In genomic region chr1:78617615-78618026, GRCh38 we compare ENCODE assay signal across 8 cellular contexts. TPM values are rescaled to one million over a fixed set of nuclear protein-coding genes. Genes with fewer than 3 reads are reported as not detected.
DNase-seq lines count a peak whose midpoint lies in the region; ATAC-seq and TF ChIP-seq lines count a peak whose summit lies in the region.

No MANE protein-coding gene starts in this region.

- TF ChIP-seq CTCF in RWPE1 (conservative IDR thresholded peaks at IDR 0.05; ENCODE audit: low read depth) (peak; percentile 84), gastroesophageal sphincter (IDR thresholded peaks at IDR 0.05) (peak; percentile 80 to 94 (median 89)), ovary (IDR thresholded peaks at IDR 0.05) (peak; percentile 73 to 82 (median 73))

- H3K79me2 ChIP-seq in Karpas-422 (ENCODE audit: low read length) = no peaks in the 10 kb centered on the region

- CTCF ChIA-PET in RWPE1 (lab: Yijun Ruan, JAX) = interaction anchor here (0.6 to 1.3 kb wide), 23 partner anchors 9 to 700 kb away, joined by 3 to 10 read pairs (median 3); partner anchors contain the start of gene IFI44

- 31 to 36% methylated on average over 5 to 7 of the region's 7 CpGs for WGBS in gastroesophageal sphincter (ENCODE audit: low coverage in 1 of 2), 2 donors
- WGBS in ovary, 3 donors = 31 to 35% (median 34%) methylated on average over 7 of the region's 7 CpGs

- intact Hi-C loops in ovary (cut with DNase I) = loop anchor here in 2 of 4 donors (5.0 kb wide), 2 partner anchors 55 to 60 kb away; no protein-coding TSS in a partner anchor

- no peaks in the 10 kb centered on the region for H3K9me2 ChIP-seq in Karpas-422 (replicated peaks; ENCODE audit: insufficient read depth, low read length)

- no peaks in the 10 kb centered on the region for H3K9me3 ChIP-seq in Karpas-422 (ENCODE audit: low read length)
- no peaks in the 10 kb centered on the region for H3K9me3 ChIP-seq in gastroesophageal sphincter
- H3K9me3 ChIP-seq in ovary = no peaks in the 10 kb centered on the region

- H3K4me1 ChIP-seq in Karpas-422 (ENCODE audit: low read length) (peaks cover 15% of the 10 kb centered on the region), gastroesophageal sphincter (peaks cover 5 to 42% (median 8%) of the 10 kb centered on the region in 3 donors), ovary (ENCODE audit: insufficient read depth) (peaks cover 2% of the 10 kb centered on the region)

- H3K4me3 ChIP-seq in Karpas-422 (ENCODE audit: low read length) (no peak overlapping the region), gastroesophageal sphincter (no peak overlapping the region), ovary (no peak overlapping the region)

- H3K4me2 ChIP-seq in Karpas-422 (ENCODE audit: low read depth, low read length, poor library complexity, severe bottlenecking) = peak overlapping the region; percentile 21

- DNase-seq in ELR (ENCODE audit: low read depth) (peak; percentile 92), Karpas-422 (peak; percentile 90), RWPE1 (ENCODE audit: low spot score) (peak; percentile 46), ovary (peak; percentile 53 to 68 (median 64)), NK-92 (lab: John Stamatoyannopoulos, UW; ENCODE audit: unreplicated experiment) (no peak)
- DNase-seq in activated gamma-delta T cell treated with anti-CD3 and anti-CD28 coated beads, Interleukin-2, amount 50 U/mL, for 16 hours (ENCODE audit: low read depth) = peak; percentile 25

- H2AFZ ChIP-seq in Karpas-422 (ENCODE audit: low read length) = no peak overlapping the region

- H4K20me1 ChIP-seq in Karpas-422 (ENCODE audit: insufficient read depth, low read depth, low read length) = no peaks in the 10 kb centered on the region

- H3K36me3 ChIP-seq in Karpas-422 (ENCODE audit: insufficient read depth, low read length) (no peaks in the 10 kb centered on the region), gastroesophageal sphincter (no peaks in the 10 kb centered on the region), ovary (no peaks in the 10 kb centered on the region)

- peak; percentile 41 for ATAC-seq in GM21737 (IDR thresholded peaks at IDR 0.05; ENCODE audit: unreplicated experiment)
- ATAC-seq in gastroesophageal sphincter = peak; percentile 75

- H3K27ac ChIP-seq in Karpas-422 (ENCODE audit: low read length) = no peak overlapping the region
- H3K27ac ChIP-seq in RWPE1 = no peak overlapping the region
- no peak overlapping the region for H3K27ac ChIP-seq in gastroesophageal sphincter
- no peak overlapping the region for H3K27ac ChIP-seq in ovary

- TF ChIP-seq EP300 in gastroesophageal sphincter (IDR thresholded peaks at IDR 0.05) (no peak), ovary (IDR thresholded peaks at IDR 0.05) (no peak)

- H3K27me3 ChIP-seq in Karpas-422 (ENCODE audit: low read length) = no peaks in the 10 kb centered on the region
- no peaks in the 10 kb centered on the region for H3K27me3 ChIP-seq in gastroesophageal sphincter
- H3K27me3 ChIP-seq in ovary = no peaks in the 10 kb centered on the region

- TF ChIP-seq POLR2A in gastroesophageal sphincter (IDR thresholded peaks at IDR 0.05) (no peak), ovary (IDR thresholded peaks at IDR 0.05) (no peak)

- POLR2A ChIA-PET in RWPE1 (lab: Yijun Ruan, JAX; ENCODE audit: low non-redundant PET) = interaction anchor here (0.5 kb wide), 1 partner anchor 18 kb away, joined by 3 read pairs; no protein-coding TSS in a partner anchor

- no peak overlapping the region for H3K9ac ChIP-seq in Karpas-422 (ENCODE audit: low read length)

RNA-seq across cellular contexts. Expression of gene IFI44L, which starts 2.6 kb away (rescaled TPM):
- total RNA-seq in Karpas-422 (2014; rRNA removed; shearing (Covaris generic); ENCODE audit: low replicate concordance) = 0.54 and 3.5 TPM in 2 replicates
- total RNA-seq in gastroesophageal sphincter (10 to 100 TPM in 2 of 4 donors, 1 to 10 TPM in 2; 4.2 to 24.1 (median 9.4) TPM), ovary (10 to 100 TPM in 3 of 7 donors, 1 to 10 TPM in 4; 4.3 to 21.1 (median 9.5) TPM)
- polyA plus RNA-seq in ovary = 10 to 100 TPM; 15.0 to 36.0 TPM

RNA-seq across cellular contexts. Expression of gene IFI44, which starts 32.0 kb away (rescaled TPM):
- total RNA-seq in Karpas-422 (2014; rRNA removed; shearing (Covaris generic); ENCODE audit: low replicate concordance) = 16.3 and 27.5 TPM in 2 replicates
- total RNA-seq in gastroesophageal sphincter (10 to 100 TPM; 10.2 to 16.4 (median 11.4) TPM), ovary (10 to 100 TPM in 6 of 7 donors, 1 to 10 TPM in 1; 7.3 to 30.7 (median 14.5) TPM)
- 10 to 100 TPM; 32.9 to 40.7 TPM for polyA plus RNA-seq in ovary
